Comparison of ENCODE assay signal across 23 cellular contexts in the genomic region with DNA sequence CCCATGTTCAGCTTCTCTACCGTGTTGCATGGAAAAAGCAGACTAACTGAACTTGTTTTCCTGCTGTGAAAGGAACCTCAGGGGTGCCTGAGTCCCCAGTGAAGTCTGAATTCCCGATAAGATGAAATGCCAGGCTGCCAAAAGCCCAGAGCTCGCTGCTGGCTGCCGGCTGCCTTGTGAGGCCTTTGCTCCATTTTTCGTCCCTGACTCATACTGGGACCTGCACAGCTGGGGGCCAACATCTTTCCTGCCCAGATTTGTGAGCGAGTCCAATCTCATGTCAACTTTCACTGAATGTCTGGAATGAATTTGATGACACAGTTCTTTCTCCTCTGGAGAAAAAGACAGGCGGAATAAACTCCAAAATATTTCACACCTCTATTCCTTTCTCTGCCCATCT.
DNase-seq lines count a peak whose midpoint lies in the region; ATAC-seq and TF ChIP-seq lines count a peak whose summit lies in the region.
"Had no signal": no experiment of that assay in that cellular context is flagged by ENCODE, and none has a peak within 500 bp of the region (broad histone marks: within the 10 kb centered on the region; RNA-seq: fewer than 3 reads in every experiment).

No MANE protein-coding gene starts in this region.

- peak; percentile 63 for DNase-seq in AG10803 (ENCODE audit: low read depth)
- DNase-seq in SJSA1 (ENCODE audit: low read depth in 1 of 2, low spot score in 2 of 2): peak; percentile 12 to 47
- DNase-seq in endodermal cell: peak; percentile 66
- DNase-seq in non-pigmented ciliary epithelial cell (ENCODE audit: low read depth): peak; percentile 28
- no peak for DNase-seq in NCI-H1417 treated with DMSO at 0.1 percent for 48 hours (lab: John Stamatoyannopoulos, UW)
- DNase-seq: activated naive CD4-positive, alpha-beta T cell treated with anti-CD3 and anti-CD28 coated beads, Interleukin-2, amount 50 U/mL, for 16 hours; activated T-cell treated with anti-CD3 and anti-CD28 coated beads, Interleukin-2, amount 50 U/mL, for 24 hours; CD8-positive, alpha-beta T cell; DMS53; NCI-H2081 treated with DMSO at 0.1 percent for 48 hours; NCI-H510A; tibial artery had no signal

- H3K27me3 ChIP-seq in SJSA1 (replicated peaks) (no peaks in the 10 kb centered on the region), endodermal cell (ENCODE audit: control insufficient read depth, insufficient read depth, low read length, poor library complexity, severe bottlenecking) (no peaks in the 10 kb centered on the region)
- H3K27me3 ChIP-seq: breast epithelium, dorsolateral prefrontal cortex, tibial artery had no signal

- no peaks in the 10 kb centered on the region for H3K4me1 ChIP-seq in SJSA1 (replicated peaks)
- no peaks in the 10 kb centered on the region for H3K4me1 ChIP-seq in endodermal cell (ENCODE audit: control insufficient read depth, insufficient read depth, low read length)
- H3K4me1 ChIP-seq: breast epithelium, esophagus muscularis mucosa, tibial artery had no signal

- WGBS in endodermal cell (ENCODE audit: insufficient coverage in 1 of 2, insufficient read length in 1 of 2), 2 experiments: 58 to 75% methylated on average over 6 to 7 of the region's 7 CpGs

- H3K9me3 Mint-ChIP-seq in endodermal cell: peaks cover 8% of the 10 kb centered on the region
- H3K9me3 Mint-ChIP-seq: CD8-positive, alpha-beta T cell had no signal

- H3K9me3 ChIP-seq in SJSA1 (replicated peaks) (peaks cover 2% of the 10 kb centered on the region; the same call in 1 of the 2 replicates), endodermal cell (ENCODE audit: control insufficient read depth, low read length) (no peaks in the 10 kb centered on the region)
- H3K9me3 ChIP-seq: esophagus muscularis mucosa, tibial artery had no signal

- H3K36me3 ChIP-seq in SJSA1 (no peaks in the 10 kb centered on the region), endodermal cell (ENCODE audit: control insufficient read depth, insufficient read depth, low read length) (no peaks in the 10 kb centered on the region)
- H3K36me3 ChIP-seq: breast epithelium, esophagus muscularis mucosa, tibial artery had no signal

- no peak overlapping the region for H3K4me3 Mint-ChIP-seq in endodermal cell
- H3K4me3 Mint-ChIP-seq: activated T-cell treated with anti-CD3 and anti-CD28 coated beads, Interleukin-2, amount 50 U/mL, for 24 hours; CD8-positive, alpha-beta T cell; mesothelial cell of epicardium; stimulated activated memory B cell treated with anti-CD40 and anti-IgM and Interleukin-4, amounts not matched to agents 10 μg/mL and 1 μg/mL and 100 μg/mL, for 72 hours had no signal

- no peak overlapping the region for H3K27ac Mint-ChIP-seq in endodermal cell
- H3K27ac Mint-ChIP-seq: activated T-cell treated with anti-CD3 and anti-CD28 coated beads, Interleukin-2, amount 50 U/mL, for 24 hours; CD8-positive, alpha-beta T cell; mesothelial cell of epicardium; stimulated activated memory B cell treated with anti-CD40 and anti-IgM and Interleukin-4, amounts not matched to agents 10 μg/mL and 1 μg/mL and 100 μg/mL, for 72 hours had no signal

- H3K27ac ChIP-seq in SJSA1 (no peak overlapping the region), endodermal cell (ENCODE audit: low read depth, low read length) (no peak overlapping the region)
- H3K27ac ChIP-seq: breast epithelium, dorsolateral prefrontal cortex, esophagus muscularis mucosa, HL-60, tibial artery had no signal

- no peak for TF ChIP-seq CTCF in AG10803 (conservative IDR thresholded peaks at IDR 0.05; ENCODE audit: low read length)
- TF ChIP-seq CTCF in endodermal cell (conservative IDR thresholded peaks at IDR 0.05): no peak

- H3K27me3 Mint-ChIP-seq in endodermal cell (ENCODE audit: insufficient read depth): no peaks in the 10 kb centered on the region
- H3K27me3 Mint-ChIP-seq: activated T-cell treated with anti-CD3 and anti-CD28 coated beads, Interleukin-2, amount 50 U/mL, for 24 hours; stimulated activated memory B cell treated with anti-CD40 and anti-IgM and Interleukin-4, amounts not matched to agents 10 μg/mL and 1 μg/mL and 100 μg/mL, for 72 hours had no signal

- H3K4me3 ChIP-seq in AG10803 (ENCODE audit: low read length) (no peak overlapping the region), SJSA1 (no peak overlapping the region), endodermal cell (ENCODE audit: low read length) (no peak overlapping the region)
- H3K4me3 ChIP-seq: breast epithelium, dorsolateral prefrontal cortex, esophagus muscularis mucosa, K562, tibial artery had no signal

- no peaks in the 10 kb centered on the region for H3K36me3 Mint-ChIP-seq in endodermal cell (ENCODE audit: low read depth)
- H3K36me3 Mint-ChIP-seq: CD8-positive, alpha-beta T cell; mesothelial cell of epicardium; stimulated activated memory B cell treated with anti-CD40 and anti-IgM and Interleukin-4, amounts not matched to agents 10 μg/mL and 1 μg/mL and 100 μg/mL, for 72 hours had no signal

- ATAC-seq in HG03139 (IDR thresholded peaks at IDR 0.05; ENCODE audit: unreplicated experiment) (no peak), HG03175 (IDR thresholded peaks at IDR 0.05; ENCODE audit: unreplicated experiment) (no peak), HG02763 (IDR thresholded peaks at IDR 0.05; ENCODE audit: unreplicated experiment) (no peak)
- ATAC-seq: CD8-positive, alpha-beta T cell; K562; Right ventricle myocardium inferior; stimulated activated memory B cell treated with anti-CD40 and anti-IgM and Interleukin-4, amounts not matched to agents 10 μg/mL and 1 μg/mL and 100 μg/mL, for 72 hours had no signal

- no peaks in the 10 kb centered on the region for H3K4me1 Mint-ChIP-seq in endodermal cell
- H3K4me1 Mint-ChIP-seq: stimulated activated memory B cell treated with anti-CD40 and anti-IgM and Interleukin-4, amounts not matched to agents 10 μg/mL and 1 μg/mL and 100 μg/mL, for 72 hours had no signal

- no peak overlapping the region for H3K9ac ChIP-seq in endodermal cell (ENCODE audit: extremely low read depth, low read length, poor library complexity, severe bottlenecking)
